8 cellular contexts compared by ENCODE assay signal in the genomic region with DNA sequence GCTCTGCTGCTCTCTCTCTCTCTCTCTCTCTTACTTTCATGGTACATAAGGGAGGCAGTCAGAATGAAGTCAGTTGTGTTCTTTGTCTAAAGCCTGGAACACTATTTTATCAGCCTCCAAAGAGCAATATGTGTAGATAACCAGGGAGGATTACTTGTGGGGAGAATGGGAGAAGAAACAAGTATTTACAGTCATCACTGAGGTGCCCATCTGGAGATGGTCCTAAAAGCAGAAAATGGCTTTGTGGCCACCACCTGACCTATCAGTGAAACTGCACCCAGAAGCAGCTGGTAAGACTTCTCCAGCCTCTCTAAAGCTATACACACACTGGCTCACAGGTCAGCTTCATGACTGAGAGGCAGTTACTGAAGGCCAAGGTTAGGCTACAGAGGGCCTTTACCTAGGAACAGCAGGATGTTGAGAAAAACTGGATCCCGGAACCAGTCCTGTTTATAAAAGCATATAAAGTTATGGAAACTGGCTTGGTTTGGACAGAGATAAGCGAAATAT.
DNase-seq lines count a peak whose midpoint lies in the region; FAIRE-seq and TF ChIP-seq lines count a peak whose summit lies in the region.

No MANE protein-coding gene starts in this region.

- FAIRE-seq in frontal cortex (lab: Jason Lieb, UNC), result no peak

- no peak for TF ChIP-seq POLR2A in adrenal gland (IDR thresholded peaks at IDR 0.05)

- H3K9me3 ChIP-seq in adrenal gland (replicated peaks in 1 of 3) (no peaks in the 10 kb centered on the region), hepatocyte (ENCODE audit: low read depth) (no peaks in the 10 kb centered on the region), tibial artery (no peaks in the 10 kb centered on the region)

- 47 to 60% (median 56%) methylated on average over 2 of the region's 2 CpGs for WGBS in adrenal gland, 4 donors
- WGBS in hepatocyte (ENCODE audit: low lambda C conversion rate, missing lambda C conversion rate), result 72% methylated on average over 2 of the region's 2 CpGs

- no peaks in the 10 kb centered on the region for H3K79me2 ChIP-seq in hepatocyte

- peaks cover 29 to 47% of the 10 kb centered on the region in 2 donors for H3K4me1 ChIP-seq in adrenal gland (replicated peaks in 1 of 2)
- H3K4me1 ChIP-seq in hepatocyte (ENCODE audit: insufficient read depth), result peaks cover 24% of the 10 kb centered on the region
- H3K4me1 ChIP-seq in tibial artery, result peaks cover 0 to 68% (median 39%) of the 10 kb centered on the region in 4 donors

- H3K27me3 ChIP-seq in H7 (ENCODE audit: control insufficient read depth, insufficient read depth, low read length) (no peaks in the 10 kb centered on the region), adrenal gland (no peaks in the 10 kb centered on the region), hepatocyte (no peaks in the 10 kb centered on the region), tibial artery (no peaks in the 10 kb centered on the region)

- peak; percentile 31 for DNase-seq in NCI-H1436 (lab: John Stamatoyannopoulos, UW)
- DNase-seq in NCI-H1436 treated with DMSO at 0.1 percent for 48 hours (lab: John Stamatoyannopoulos, UW), result no peak
- DNase-seq in H7, result peak; percentile 19
- peak; percentile 65 for DNase-seq in LNCaP clone FGC (ENCODE audit: low read depth)
- peak; percentile 26 to 73 (median 53) for DNase-seq in adrenal gland
- DNase-seq in hepatocyte (ENCODE audit: low spot score), result peak; percentile 51
- no peak for DNase-seq in tibial artery
- DNase-seq in frontal cortex (ENCODE audit: low spot score in 2 of 2), result no peak

- H3K4me2 ChIP-seq in hepatocyte, result no peak overlapping the region

- no peaks in the 10 kb centered on the region for H4K20me1 ChIP-seq in hepatocyte (ENCODE audit: insufficient read depth, poor library complexity, severe bottlenecking)

- TF ChIP-seq CTCF in LNCaP clone FGC (IDR thresholded peaks at IDR 0.05; ENCODE audit: control insufficient read depth, extremely low read depth, insufficient read depth) (peak; percentile 48), adrenal gland (IDR thresholded peaks at IDR 0.05) (peak in 5 of 6 experiments; percentile 32 to 55 (median 44)), hepatocyte (IDR thresholded peaks at IDR 0.05; ENCODE audit: poor library complexity) (peak; percentile 30), tibial artery (IDR thresholded peaks at IDR 0.05) (peak; percentile 22 to 32)

- H3K36me3 ChIP-seq in H7 (replicated peaks; ENCODE audit: control insufficient read depth, insufficient read depth, low read length), result no peaks in the 10 kb centered on the region
- H3K36me3 ChIP-seq in adrenal gland (replicated peaks in 1 of 2), result no peaks in the 10 kb centered on the region
- no peaks in the 10 kb centered on the region for H3K36me3 ChIP-seq in hepatocyte (replicated peaks; ENCODE audit: insufficient read depth, low read depth)
- no peaks in the 10 kb centered on the region for H3K36me3 ChIP-seq in tibial artery

- H3K27ac ChIP-seq in adrenal gland, result peak overlapping the region in 4 of 5 donors; percentile 4 to 60 (median 24)
- H3K27ac ChIP-seq in hepatocyte, result peak overlapping the region; percentile 38
- peak overlapping the region; percentile 76 to 78 for H3K27ac ChIP-seq in tibial artery

- no peak overlapping the region for H3K4me3 ChIP-seq in H7 (ENCODE audit: insufficient read depth, low read depth, low read length)
- H3K4me3 ChIP-seq in LNCaP clone FGC (ENCODE audit: low read depth, low read length), result no peak overlapping the region
- no peak overlapping the region for H3K4me3 ChIP-seq in adrenal gland
- no peak overlapping the region for H3K4me3 ChIP-seq in hepatocyte
- no peak overlapping the region for H3K4me3 ChIP-seq in tibial artery

- intact Hi-C loops in adrenal gland (cut with DNase I) (no loop called here), tibial artery (cut with DNase I; ENCODE audit: low total_unique reads) (no loop called here)

- H3K9me2 ChIP-seq in hepatocyte (replicated peaks; ENCODE audit: insufficient read depth), result no peaks in the 10 kb centered on the region

- no peak overlapping the region for H2AFZ ChIP-seq in hepatocyte

Comparison
In these comparisons a context has a peak if more than half of its experiments do, and no peak if none do; other contexts are left out.
1. DNase-seq: peak in NCI-H1436 (single experiment), H7 (single experiment), LNCaP clone FGC (single experiment), adrenal gland (7 of 7) and hepatocyte (single experiment); none in NCI-H1436 treated with DMSO at 0.1 percent for 48 hours (single experiment), tibial artery (0 of 2) and frontal cortex (0 of 2).
2. H3K27ac ChIP-seq: peak in every context shown above with its lines; median percentile 77 in tibial artery; 38 in hepatocyte; 24 in adrenal gland.
3. Peak in every context shown above with its lines, with median percentiles within 50 percentile points of each other: CTCF ChIP-seq.